In genomic region chr17:74176546-74177001, GRCh38 we compare ENCODE assay signal across 8 cellular contexts. TPM values are rescaled to one million over a fixed set of nuclear protein-coding genes. Genes with fewer than 3 reads are reported as not detected.
DNase-seq lines count a peak whose midpoint lies in the region; ATAC-seq and TF ChIP-seq lines count a peak whose summit lies in the region.

No MANE protein-coding gene starts in this region.

- H3K27ac ChIP-seq in neural progenitor cell: no peak overlapping the region
- H3K27ac ChIP-seq in upper lobe of left lung: no peak overlapping the region

- H3K9me3 ChIP-seq in neural progenitor cell (ENCODE audit: low read depth) (no peaks in the 10 kb centered on the region), upper lobe of left lung (no peaks in the 10 kb centered on the region)

- H3K79me2 ChIP-seq in neural progenitor cell (ENCODE audit: low read depth): no peaks in the 10 kb centered on the region

- H3K9ac ChIP-seq in neural progenitor cell: no peak overlapping the region

- H3K27me3 Mint-ChIP-seq in neural progenitor cell (ENCODE audit: insufficient read depth, low read depth): peaks cover 8% of the 10 kb centered on the region

- TF ChIP-seq CTCF in fibroblast of mammary gland (conservative IDR thresholded peaks at IDR 0.05; ENCODE audit: control insufficient read depth, insufficient read depth, low read depth, low read length) (peak; percentile 90), neural progenitor cell (IDR thresholded peaks at IDR 0.05) (peak; percentile 94), upper lobe of left lung (IDR thresholded peaks at IDR 0.05) (peak; percentile 58 to 82 (median 70))

- no peak overlapping the region for H2AFZ ChIP-seq in neural progenitor cell (replicated peaks)

- TF ChIP-seq EP300 in upper lobe of left lung (IDR thresholded peaks at IDR 0.05): no peak

- H3K27me3 ChIP-seq in neural progenitor cell (no peaks in the 10 kb centered on the region), upper lobe of left lung (peaks cover 0 to 6% (median 0%) of the 10 kb centered on the region in 4 donors)

- H3K36me3 ChIP-seq in neural progenitor cell: no peaks in the 10 kb centered on the region
- H3K36me3 ChIP-seq in upper lobe of left lung: no peaks in the 10 kb centered on the region

- H3K4me1 ChIP-seq in neural progenitor cell (peaks cover 16% of the 10 kb centered on the region), upper lobe of left lung (no peaks in the 10 kb centered on the region)

- peaks cover 8% of the 10 kb centered on the region for H3F3A ChIP-seq in neural progenitor cell (ENCODE audit: low read depth)

- H3K36me3 Mint-ChIP-seq in neural progenitor cell: no peaks in the 10 kb centered on the region

- peaks cover 53% of the 10 kb centered on the region for H3K4me1 Mint-ChIP-seq in neural progenitor cell

- ATAC-seq in upper lobe of left lung (ENCODE audit: low FRiP score in 2 of 2): peak; percentile 58 to 84
- no peak for ATAC-seq in HG03280 (IDR thresholded peaks at IDR 0.05; ENCODE audit: unreplicated experiment)

- WGBS in upper lobe of left lung, 2 donors: 40 to 44% methylated on average over 10 of the region's 10 CpGs

- no peak for TF ChIP-seq POLR2A in upper lobe of left lung (IDR thresholded peaks at IDR 0.05)

- peak; percentile 54 for DNase-seq in COLO829 (ENCODE audit: low spot score)
- DNase-seq in HS-5 (ENCODE audit: low read depth): peak; percentile 35
- peak; percentile 73 for DNase-seq in NCI-H82 treated with DMSO at 0.1 percent for 48 hours (lab: John Stamatoyannopoulos, UW; ENCODE audit: unreplicated experiment)
- DNase-seq in activated T-cell treated with anti-CD3 and anti-CD28 coated beads for 48 hours (ENCODE audit: low read depth): peak; percentile 29
- DNase-seq in fibroblast of mammary gland (ENCODE audit: low read depth): peak; percentile 61
- peak; percentile 85 for DNase-seq in neural progenitor cell (ENCODE audit: low spot score)
- DNase-seq in upper lobe of left lung: peak in 1 of 2 donors; percentile 45

- H3K4me3 ChIP-seq in fibroblast of mammary gland (ENCODE audit: control insufficient read depth, low read depth, low read length) (no peak overlapping the region), neural progenitor cell (no peak overlapping the region), upper lobe of left lung (no peak overlapping the region)

- H4K20me1 ChIP-seq in neural progenitor cell (ENCODE audit: low read depth): no peaks in the 10 kb centered on the region

- H3K27ac Mint-ChIP-seq in neural progenitor cell: no peak overlapping the region

- H3K9me3 Mint-ChIP-seq in neural progenitor cell: no peaks in the 10 kb centered on the region

- no peak overlapping the region for H3K4me2 ChIP-seq in neural progenitor cell

- no peak overlapping the region for H3K4me3 Mint-ChIP-seq in neural progenitor cell

RNA-seq across cellular contexts. Expression of gene RPL38, which starts 26.9 kb away (rescaled TPM):
- total RNA-seq in neural progenitor cell (ENCODE audit: low replicate concordance) (343 and 393 TPM in 2 replicates), upper lobe of left lung (100 to 1,000 TPM; 334 to 709 (median 485) TPM)

RNA-seq across cellular contexts. Expression of gene TTYH2, which starts 36.8 kb away (rescaled TPM):
- total RNA-seq in neural progenitor cell (ENCODE audit: low replicate concordance) (3.2 and 5.8 TPM in 2 replicates), upper lobe of left lung (10 to 100 TPM in 1 of 6 donors, 1 to 10 TPM in 5; 2.4 to 10.5 (median 8.0) TPM)
